ENCODE assay signal across 9 cellular contexts in the genomic region with DNA sequence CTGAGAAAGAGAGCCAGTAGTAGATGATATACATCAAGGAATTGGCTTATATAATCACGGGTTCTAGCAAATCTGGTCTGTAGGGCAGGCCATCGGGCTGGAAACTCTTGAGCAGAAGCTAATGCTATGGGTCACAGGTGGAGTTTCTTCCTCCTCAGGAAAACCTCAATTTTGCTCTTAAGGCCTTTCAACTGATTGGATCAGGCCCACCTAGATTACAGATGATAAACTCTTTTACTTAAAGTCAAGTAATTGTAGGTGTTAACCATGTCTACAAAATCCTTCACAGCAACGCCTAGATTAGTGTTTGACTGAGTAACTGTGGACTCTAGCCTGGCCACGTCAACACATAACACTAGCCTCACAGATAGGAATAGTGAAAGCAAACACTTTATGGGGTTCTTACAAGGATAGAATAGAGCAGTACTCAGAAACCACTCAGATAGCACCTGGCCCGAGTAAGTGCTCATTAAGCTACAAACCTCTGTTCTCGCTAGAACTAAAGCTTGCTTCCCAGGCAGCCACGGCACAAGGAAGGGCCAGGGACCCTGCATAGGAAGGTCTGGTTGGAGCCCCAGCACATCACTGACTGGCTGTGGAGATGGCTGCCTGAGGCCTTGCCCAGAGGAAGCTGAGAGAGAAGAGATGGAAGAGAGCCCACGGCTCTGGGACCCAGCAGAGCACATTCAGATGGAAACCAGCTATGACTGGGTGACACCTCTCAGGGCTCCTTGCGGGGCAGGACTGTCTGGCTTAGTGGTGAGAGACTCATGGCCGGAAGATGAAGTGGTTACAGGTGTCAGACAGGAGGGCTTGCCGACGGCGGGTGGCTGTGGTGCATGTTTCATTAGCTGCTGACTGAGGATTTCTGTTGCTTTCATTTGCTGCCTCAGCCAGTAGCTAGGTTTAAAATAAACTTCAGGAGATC.
A peak's percentile ranks its signal among the peaks of the same experiment; 100 is the strongest.
DNase-seq lines count a peak whose midpoint lies in the region; ATAC-seq and TF ChIP-seq lines count a peak whose summit lies in the region.
"Had no signal": no experiment of that assay in that cellular context is flagged by ENCODE, and none has a peak within 500 bp of the region (broad histone marks: within the 10 kb centered on the region; RNA-seq: fewer than 3 reads in every experiment).

No MANE protein-coding gene starts in this region.

- no peaks in the 10 kb centered on the region for H3K27me3 Mint-ChIP-seq in CD4-positive, CD25-positive, alpha-beta regulatory T cell

- H3K4me3 Mint-ChIP-seq in CD4-positive, CD25-positive, alpha-beta regulatory T cell: peak overlapping the region in 3 of 4 donors; percentile 13 to 31 (median 18)

- H3K27ac Mint-ChIP-seq in CD4-positive, CD25-positive, alpha-beta regulatory T cell: peak overlapping the region in 1 of 3 donors; percentile 39

- intact Hi-C loops in cardiac septum (cut with DNase I): no loop called here

- peak overlapping the region; percentile 70 for H3K9ac ChIP-seq in KMS-11

- H3K79me2 ChIP-seq in KMS-11 (ENCODE audit: insufficient read depth, low read depth): no peaks in the 10 kb centered on the region

- H3K4me2 ChIP-seq in KMS-11: peak overlapping the region; percentile 96

- no peaks in the 10 kb centered on the region for H4K20me1 ChIP-seq in KMS-11 (ENCODE audit: insufficient read depth)

- no peaks in the 10 kb centered on the region for H3K9me3 Mint-ChIP-seq in CD4-positive, CD25-positive, alpha-beta regulatory T cell

- TF ChIP-seq CTCF in KMS-11 (conservative IDR thresholded peaks at IDR 0.05; ENCODE audit: low read depth, low read length): no peak

- peaks cover 16% of the 10 kb centered on the region for H3K4me1 ChIP-seq in CD4-positive, CD25-positive, alpha-beta regulatory T cell (ENCODE audit: control insufficient read depth, insufficient read depth, low read length, poor library complexity, severe bottlenecking)
- peaks cover 45% of the 10 kb centered on the region for H3K4me1 ChIP-seq in KMS-11 (ENCODE audit: low read depth, poor library complexity, severe bottlenecking)
- H3K4me1 ChIP-seq in HAP-1: peaks cover 10% of the 10 kb centered on the region
- H3K4me1 ChIP-seq: adrenal gland had no signal

- DNase-seq in CD4-positive, CD25-positive, alpha-beta regulatory T cell: peak; percentile 7 to 89 (median 46)
- DNase-seq in activated T-cell treated with anti-CD3 and anti-CD28 coated beads for 48 hours (ENCODE audit: low read depth) (peak; percentile 71), COLO829 (ENCODE audit: low spot score) (no peak), cardiac septum (ENCODE audit: low spot score) (no peak), HAP-1 (ENCODE audit: low spot score in 2 of 2) (no peak)
- DNase-seq in stimulated activated CD4-positive, alpha-beta T cell treated with anti-CD3 and anti-CD28 coated beads, Interleukin-1b, Interleukin-23, amount 100 ng/mL, for 24 hours (ENCODE audit: low read depth in 4 of 4, low spot score in 1 of 4): peak; percentile 9 to 57 (median 43)

- H3K27me3 ChIP-seq in CD4-positive, CD25-positive, alpha-beta regulatory T cell (ENCODE audit: control insufficient read depth, insufficient read depth, low read length): no peaks in the 10 kb centered on the region
- H3K27me3 ChIP-seq in KMS-11 (ENCODE audit: insufficient read depth, low read depth) (no peaks in the 10 kb centered on the region), HAP-1 (ENCODE audit: low read depth) (no peaks in the 10 kb centered on the region)
- H3K27me3 ChIP-seq: adrenal gland had no signal

- no peaks in the 10 kb centered on the region for H3K36me3 ChIP-seq in CD4-positive, CD25-positive, alpha-beta regulatory T cell (ENCODE audit: control insufficient read depth, insufficient read depth, low read length)
- H3K36me3 ChIP-seq in KMS-11 (ENCODE audit: insufficient read depth) (no peaks in the 10 kb centered on the region), HAP-1 (replicated peaks) (no peaks in the 10 kb centered on the region)
- H3K36me3 ChIP-seq: adrenal gland had no signal

- H3K36me3 Mint-ChIP-seq in CD4-positive, CD25-positive, alpha-beta regulatory T cell: no peaks in the 10 kb centered on the region

- no peaks in the 10 kb centered on the region for H3K9me3 ChIP-seq in CD4-positive, CD25-positive, alpha-beta regulatory T cell (ENCODE audit: control insufficient read depth in 2 of 2, low read length in 2 of 2)
- H3K9me3 ChIP-seq in HAP-1: no peaks in the 10 kb centered on the region

- no peak overlapping the region for H3K27ac ChIP-seq in CD4-positive, CD25-positive, alpha-beta regulatory T cell (ENCODE audit: insufficient read depth, low read length, poor library complexity, severe bottlenecking)
- peak overlapping the region; percentile 100 for H3K27ac ChIP-seq in KMS-11
- H3K27ac ChIP-seq: adrenal gland had no signal

- peak overlapping the region; percentile 51 for H2AFZ ChIP-seq in KMS-11 (ENCODE audit: low read depth)

- in situ Hi-C loops in HAP-1 (cut with MboI; ENCODE audit: low sequenced_read_pairs): no loop called here

- no peak overlapping the region for H3K4me3 ChIP-seq in CD4-positive, CD25-positive, alpha-beta regulatory T cell (ENCODE audit: low read depth, low read length)
- H3K4me3 ChIP-seq in KMS-11 (IDR thresholded peaks at IDR 0.05; ENCODE audit: insufficient read depth, low read depth, low read length) (no peak overlapping the region), HAP-1 (no peak overlapping the region)
- H3K4me3 ChIP-seq: adrenal gland had no signal

- peak; percentile 95 to 97 for ATAC-seq in CD4-positive, CD25-positive, alpha-beta regulatory T cell (ENCODE audit: low read depth in 2 of 2)
- peak; percentile 97 for ATAC-seq in GM21381 (IDR thresholded peaks at IDR 0.05; ENCODE audit: unreplicated experiment)

- H3K4me1 Mint-ChIP-seq in CD4-positive, CD25-positive, alpha-beta regulatory T cell: peaks cover 0 to 18% (median 12%) of the 10 kb centered on the region in 4 donors

Comparison
In these comparisons a context has a peak if more than half of its experiments do, and no peak if none do; other contexts are left out.
1. DNase-seq: peak in CD4-positive, CD25-positive, alpha-beta regulatory T cell (3 of 3), activated T-cell treated with anti-CD3 and anti-CD28 coated beads for 48 hours (single experiment) and stimulated activated CD4-positive, alpha-beta T cell treated with anti-CD3 and anti-CD28 coated beads, Interleukin-1b, Interleukin-23, amount 100 ng/mL, for 24 hours (4 of 4); none in COLO829 (single experiment), cardiac septum (single experiment) and HAP-1 (0 of 2).